Comparison of ENCODE assay signal across 29 cellular contexts in genomic region chrX:123455693-123456092, GRCh38.
"Had no signal": no experiment of that assay in that cellular context is flagged by ENCODE, and none has a peak within 500 bp of the region (broad histone marks: within the 10 kb centered on the region; RNA-seq: fewer than 3 reads in every experiment).

No MANE protein-coding gene starts in this region.

- H3K9ac ChIP-seq: SK-N-SH had no signal

- H3K4me1 ChIP-seq: adrenal gland, SJSA1 had no signal

- H3K36me3 ChIP-seq: adrenal gland, MG63, SJSA1 had no signal

- DNase-seq: activated CD4-positive, alpha-beta T cell treated with anti-CD3 and anti-CD28 coated beads for 36 hours; activated CD4-positive, alpha-beta T cell treated with anti-CD3 and anti-CD28 coated beads, Interleukin-2, amount 10 ng/mL, durations not matched to agents 7 days and 5 days; activated CD4-positive, alpha-beta T cell treated with anti-CD3 and anti-CD28 coated beads, Interleukin-2, amount 50 U/mL, for 48 hours; activated CD8-positive, alpha-beta T cell treated with anti-CD3 and anti-CD28 coated beads, Interleukin-2, amount 10 ng/mL, durations not matched to agents 7 days and 5 days; activated gamma-delta T cell treated with Interleukin-2 at 50 U/mL for 16 hours; activated naive CD4-positive, alpha-beta T cell treated with anti-CD3 and anti-CD28 coated beads for 36 hours; activated T-cell treated with anti-CD3 and anti-CD28 coated beads, Interleukin-2, amount 50 U/mL, for 24 hours; central memory CD4-positive, alpha-beta T cell; Kasumi-1; KG1; MG63; MV-4-11; NCI-H1092; NCI-H146; NCI-H187; NCI-H2029 treated with DMSO at 0.1 percent for 48 hours; NCI-H2107; NCI-H2171; NCI-H510A; NCI-H526; NCI-H748 treated with DMSO at 0.1 percent for 48 hours; SHP77 treated with DMSO at 0.1 percent for 48 hours; SK-N-SH had no signal

- H3K4me3 ChIP-seq: adrenal gland, MG63, SJSA1 had no signal

- H3K27me3 ChIP-seq: adrenal gland, MG63, SJSA1 had no signal

- H3K4me2 ChIP-seq: SK-N-SH had no signal

- ATAC-seq: activated CD4-positive, alpha-beta T cell treated with anti-CD3 and anti-CD28 coated beads for 36 hours; activated CD4-positive, CD25-positive, alpha-beta regulatory T cell treated with anti-CD3 and anti-CD28 coated beads, Interleukin-2, amount 50 U/mL, for 24 hours; activated CD8-positive, alpha-beta T cell treated with anti-CD3 and anti-CD28 coated beads, Interleukin-2, amount 10 ng/mL, durations not matched to agents 7 days and 5 days; activated naive CD4-positive, alpha-beta T cell treated with anti-CD3 and anti-CD28 coated beads, Interleukin-2, amount 50 U/mL, for 72 hours; Panc1; WTC11 had no signal

- H3K9me3 ChIP-seq: adrenal gland, MG63, SJSA1, SK-N-SH had no signal

- H3K27ac ChIP-seq: adrenal gland, SJSA1 had no signal
